Comparison of ENCODE assay signal across 2 cellular contexts in the genomic region with DNA sequence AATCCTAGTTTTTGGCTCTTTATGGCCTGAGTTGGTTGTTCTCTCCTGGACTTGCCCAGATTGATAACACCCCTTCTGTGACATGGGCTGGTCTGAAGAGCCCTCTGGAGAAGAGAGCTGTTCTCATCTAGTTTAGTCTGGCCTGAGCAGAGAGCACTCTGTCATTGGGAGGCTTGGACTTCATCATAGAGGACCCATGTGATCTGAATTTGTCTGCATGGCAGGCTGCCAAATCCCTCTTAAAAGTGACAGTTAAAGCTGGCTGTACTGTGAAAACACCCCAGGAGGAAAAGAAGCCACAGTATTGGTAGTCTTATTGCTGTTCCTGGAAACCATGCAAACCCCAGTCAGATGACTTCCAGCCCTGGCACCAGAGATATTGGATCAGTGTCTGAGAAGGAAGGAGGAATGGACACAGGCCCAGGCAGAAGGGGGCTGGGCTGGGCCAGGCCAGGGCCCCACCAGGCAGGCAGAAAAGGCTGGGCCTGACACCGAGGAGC.
TF ChIP-seq lines count a peak whose summit lies in the region.

No MANE protein-coding gene starts in this region.

TF ChIP-seq in Ishikawa, 13 proteins besides CTCF, POLR2A, EP300 and RAD21:
- TF ChIP-seq TAF1 (IDR thresholded peaks at IDR 0.05; ENCODE audit: low read depth) (no peak), TCF12 (IDR thresholded peaks at IDR 0.05; ENCODE audit: low read depth) (no peak), FOXM1 (IDR thresholded peaks at IDR 0.05; ENCODE audit: borderline replicate concordance, low read depth) (no peak), NFIC (IDR thresholded peaks at IDR 0.05) (peak; percentile 50), TEAD4 (IDR thresholded peaks at IDR 0.05) (no peak), YY1 (IDR thresholded peaks at IDR 0.05; ENCODE audit: low read depth) (no peak)
- TF ChIP-seq, protein P1, sequence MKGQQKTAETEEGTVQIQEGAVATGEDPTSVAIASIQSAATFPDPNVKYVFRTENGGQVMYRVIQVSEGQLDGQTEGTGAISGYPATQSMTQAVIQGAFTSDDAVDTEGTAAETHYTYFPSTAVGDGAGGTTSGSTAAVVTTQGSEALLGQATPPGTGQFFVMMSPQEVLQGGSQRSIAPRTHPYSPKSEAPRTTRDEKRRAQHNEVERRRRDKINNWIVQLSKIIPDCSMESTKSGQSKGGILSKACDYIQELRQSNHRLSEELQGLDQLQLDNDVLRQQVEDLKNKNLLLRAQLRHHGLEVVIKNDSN (IDR thresholded peaks at IDR 0.05) = peak; percentile 36; the same call in 1 of the 2 replicates
- TF ChIP-seq, protein P2, sequence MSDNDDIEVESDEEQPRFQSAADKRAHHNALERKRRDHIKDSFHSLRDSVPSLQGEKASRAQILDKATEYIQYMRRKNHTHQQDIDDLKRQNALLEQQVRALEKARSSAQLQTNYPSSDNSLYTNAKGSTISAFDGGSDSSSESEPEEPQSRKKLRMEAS (IDR thresholded peaks at IDR 0.05) = no peak
- TF ChIP-seq, protein P3, sequence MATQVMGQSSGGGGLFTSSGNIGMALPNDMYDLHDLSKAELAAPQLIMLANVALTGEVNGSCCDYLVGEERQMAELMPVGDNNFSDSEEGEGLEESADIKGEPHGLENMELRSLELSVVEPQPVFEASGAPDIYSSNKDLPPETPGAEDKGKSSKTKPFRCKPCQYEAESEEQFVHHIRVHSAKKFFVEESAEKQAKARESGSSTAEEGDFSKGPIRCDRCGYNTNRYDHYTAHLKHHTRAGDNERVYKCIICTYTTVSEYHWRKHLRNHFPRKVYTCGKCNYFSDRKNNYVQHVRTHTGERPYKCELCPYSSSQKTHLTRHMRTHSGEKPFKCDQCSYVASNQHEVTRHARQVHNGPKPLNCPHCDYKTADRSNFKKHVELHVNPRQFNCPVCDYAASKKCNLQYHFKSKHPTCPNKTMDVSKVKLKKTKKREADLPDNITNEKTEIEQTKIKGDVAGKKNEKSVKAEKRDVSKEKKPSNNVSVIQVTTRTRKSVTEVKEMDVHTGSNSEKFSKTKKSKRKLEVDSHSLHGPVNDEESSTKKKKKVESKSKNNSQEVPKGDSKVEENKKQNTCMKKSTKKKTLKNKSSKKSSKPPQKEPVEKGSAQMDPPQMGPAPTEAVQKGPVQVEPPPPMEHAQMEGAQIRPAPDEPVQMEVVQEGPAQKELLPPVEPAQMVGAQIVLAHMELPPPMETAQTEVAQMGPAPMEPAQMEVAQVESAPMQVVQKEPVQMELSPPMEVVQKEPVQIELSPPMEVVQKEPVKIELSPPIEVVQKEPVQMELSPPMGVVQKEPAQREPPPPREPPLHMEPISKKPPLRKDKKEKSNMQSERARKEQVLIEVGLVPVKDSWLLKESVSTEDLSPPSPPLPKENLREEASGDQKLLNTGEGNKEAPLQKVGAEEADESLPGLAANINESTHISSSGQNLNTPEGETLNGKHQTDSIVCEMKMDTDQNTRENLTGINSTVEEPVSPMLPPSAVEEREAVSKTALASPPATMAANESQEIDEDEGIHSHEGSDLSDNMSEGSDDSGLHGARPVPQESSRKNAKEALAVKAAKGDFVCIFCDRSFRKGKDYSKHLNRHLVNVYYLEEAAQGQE (IDR thresholded peaks at IDR 0.05; ENCODE audit: low read depth) = no peak

TF ChIP-seq in H1, 55 proteins besides CTCF, POLR2A, EP300 and RAD21:
- TF ChIP-seq, protein P4, sequence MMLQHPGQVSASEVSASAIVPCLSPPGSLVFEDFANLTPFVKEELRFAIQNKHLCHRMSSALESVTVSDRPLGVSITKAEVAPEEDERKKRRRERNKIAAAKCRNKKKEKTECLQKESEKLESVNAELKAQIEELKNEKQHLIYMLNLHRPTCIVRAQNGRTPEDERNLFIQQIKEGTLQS (IDR thresholded peaks at IDR 0.05; ENCODE audit: insufficient read depth, low read depth, low read length) = no peak
- TF ChIP-seq GABPA (IDR thresholded peaks at IDR 0.05; ENCODE audit: borderline replicate concordance, insufficient read depth, low read length) = no peak
- TF ChIP-seq FOSL1 (IDR thresholded peaks at IDR 0.05; ENCODE audit: insufficient read depth, low read depth, low read length) = no peak
- no peak for TF ChIP-seq HDAC2 (IDR thresholded peaks at IDR 0.05; ENCODE audit: borderline replicate concordance in 1 of 2, low read depth in 2 of 2, low read length in 2 of 2)
